Comparison of ENCODE assay signal across 30 cellular contexts in genomic region chr12:92299344-92299743, GRCh38.
"Had no signal": no experiment of that assay in that cellular context is flagged by ENCODE, and none has a peak within 500 bp of the region (broad histone marks: within the 10 kb centered on the region; RNA-seq: fewer than 3 reads in every experiment).

No MANE protein-coding gene starts in this region.

- H3K27ac ChIP-seq: colonic mucosa, epithelial cell of prostate, foreskin keratinocyte, gastroesophageal sphincter, hepatocyte, lower lobe of right lung had no signal

- H3K9me3 ChIP-seq: colonic mucosa, esophagus squamous epithelium, gastroesophageal sphincter, heart left ventricle, left ventricle myocardium inferior, lower lobe of right lung, mucosa of descending colon had no signal

- H3K9me3 Mint-ChIP-seq: dendritic cell treated with granulocyte-macrophage colony-stimulating factor and Interleukin-4, amounts not matched to agents 40 ng/mL and 50 ng/mL, for 4 days; effector memory CD8-positive, alpha-beta T cell; endodermal cell; immature natural killer cell; mesothelial cell of epicardium; naive B cell had no signal

- H3K4me2 ChIP-seq: hepatocyte had no signal

- FAIRE-seq: endometrium, frontal cortex, kidney had no signal

- H3K36me3 Mint-ChIP-seq: immature natural killer cell; mesothelial cell of epicardium; naive B cell; naive thymus-derived CD8-positive, alpha-beta T cell had no signal

- H3K4me3 ChIP-seq: colonic mucosa, esophagus squamous epithelium, gastroesophageal sphincter, heart left ventricle, hepatocyte, left ventricle myocardium inferior, lower lobe of right lung, mucosa of descending colon had no signal

- H3K4me1 ChIP-seq: colonic mucosa, foreskin keratinocyte had no signal

- H3K27me3 Mint-ChIP-seq: effector memory CD8-positive, alpha-beta T cell; naive B cell; naive thymus-derived CD8-positive, alpha-beta T cell had no signal

- H3K27ac Mint-ChIP-seq: dendritic cell treated with granulocyte-macrophage colony-stimulating factor and Interleukin-4, amounts not matched to agents 40 ng/mL and 50 ng/mL, for 4 days; effector memory CD8-positive, alpha-beta T cell; endodermal cell; immature natural killer cell; mesothelial cell of epicardium had no signal

- DNase-seq: colonic mucosa; cortex of kidney; effector CD8-positive, alpha-beta T cell; effector memory CD8-positive, alpha-beta T cell; endodermal cell; erythroblast; esophagus squamous epithelium; foreskin keratinocyte; heart left ventricle; hypothalamus; immature natural killer cell; islet precursor cell; kidney; kidney glomerular epithelial cell; left colon; left ventricle myocardium inferior; lower lobe of right lung; mesenchymal stem cell; mucosa of descending colon; naive B cell; naive thymus-derived CD8-positive, alpha-beta T cell had no signal

- H3K79me2 ChIP-seq: hepatocyte had no signal

- H2AFZ ChIP-seq: hepatocyte had no signal

- H3K4me3 Mint-ChIP-seq: dendritic cell treated with granulocyte-macrophage colony-stimulating factor and Interleukin-4, amounts not matched to agents 40 ng/mL and 50 ng/mL, for 4 days; effector memory CD8-positive, alpha-beta T cell; endodermal cell; immature natural killer cell; mesothelial cell of epicardium; naive B cell had no signal

- H3K27me3 ChIP-seq: colonic mucosa, esophagus squamous epithelium, foreskin keratinocyte, gastroesophageal sphincter, heart left ventricle, hepatocyte had no signal

- H3K36me3 ChIP-seq: colonic mucosa, esophagus squamous epithelium, gastroesophageal sphincter, heart left ventricle, left ventricle myocardium inferior, lower lobe of right lung had no signal

- ATAC-seq: effector memory CD8-positive, alpha-beta T cell; esophagus mucosa; foreskin keratinocyte; gastroesophageal sphincter; heart left ventricle; left colon; left lobe of liver; lower lobe of right lung; mucosa of descending colon; naive thymus-derived CD8-positive, alpha-beta T cell had no signal
